In the genomic region with DNA sequence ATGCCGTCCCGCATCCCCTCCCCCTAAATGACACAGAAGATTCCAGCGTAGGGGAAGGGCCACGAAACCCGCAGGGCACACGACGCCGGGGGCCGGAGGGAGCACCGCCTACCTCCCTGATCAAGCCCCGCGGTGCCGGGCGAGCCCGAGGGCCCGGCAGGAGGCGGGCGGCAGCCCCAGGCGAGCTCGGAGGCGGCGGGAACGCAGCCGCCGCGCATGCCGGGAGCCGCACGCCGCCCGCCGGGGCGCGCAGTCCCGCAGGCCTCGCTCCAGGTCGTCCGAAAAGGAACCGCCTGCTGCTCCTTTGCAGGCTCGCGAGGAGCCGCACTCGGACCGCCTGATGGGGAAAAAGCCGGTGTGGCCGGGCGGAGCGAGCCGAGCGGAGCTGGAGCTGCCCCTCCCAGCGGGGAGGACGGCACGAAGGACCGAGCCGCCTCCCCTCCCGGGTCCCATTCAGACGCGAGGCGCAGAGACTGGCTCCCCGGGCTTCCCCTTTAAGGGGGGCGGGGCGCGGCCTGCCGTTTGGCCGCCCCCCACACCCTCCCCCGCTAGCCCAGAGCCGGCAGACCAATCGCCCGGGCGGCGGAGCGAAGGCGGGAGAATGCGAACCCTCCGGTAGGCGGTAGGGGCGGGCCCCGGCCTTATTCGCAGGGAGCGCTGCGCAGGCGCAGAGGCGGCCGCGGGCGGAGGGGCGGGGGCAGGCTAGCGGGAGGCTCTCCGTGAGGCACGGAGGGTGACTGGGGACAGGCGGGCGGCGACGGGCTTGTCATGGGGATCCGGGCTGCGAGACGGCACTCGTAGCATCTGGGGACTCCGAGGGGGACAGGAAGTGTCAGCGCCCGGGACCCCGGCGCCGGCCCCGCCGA, we compare ENCODE assay signal across 8 cellular contexts. TPM values are rescaled to one million over a fixed set of nuclear protein-coding genes. Genes with fewer than 3 reads are reported as not detected.
DNase-seq lines count a peak whose midpoint lies in the region; ATAC-seq and TF ChIP-seq lines count a peak whose summit lies in the region.

No MANE protein-coding gene starts in this region.

- H3K4me1 ChIP-seq in CD4-positive, alpha-beta memory T cell (ENCODE audit: insufficient read depth, low read length): peaks cover 19% of the 10 kb centered on the region
- H3K4me1 ChIP-seq in lung (ENCODE audit: control insufficient read depth in 2 of 2, insufficient read depth in 2 of 2, low read length in 2 of 2): peaks cover 0 to 7% of the 10 kb centered on the region in 2 donors

- peak overlapping the region; percentile 50 to 73 for H3K4me3 ChIP-seq in CD4-positive, alpha-beta memory T cell (ENCODE audit: low read length in 2 of 2)
- H3K4me3 ChIP-seq in lung: peak overlapping the region; percentile 86

- H3K36me3 Mint-ChIP-seq in CD4-positive, alpha-beta memory T cell: peaks cover 0 to 13% of the 10 kb centered on the region in 2 donors
- no peaks in the 10 kb centered on the region for H3K36me3 Mint-ChIP-seq in activated CD8-positive, alpha-beta T cell treated with anti-CD3 and anti-CD28 coated beads for 36 hours (ENCODE audit: low read depth)

- no peaks in the 10 kb centered on the region for H3K27me3 ChIP-seq in CD4-positive, alpha-beta memory T cell (ENCODE audit: insufficient read depth, low read length)
- H3K27me3 ChIP-seq in lung (ENCODE audit: control insufficient read depth, insufficient read depth): no peaks in the 10 kb centered on the region

- H3K27ac Mint-ChIP-seq in CD4-positive, alpha-beta memory T cell: peak overlapping the region; percentile 89 to 98 (median 95)
- peak overlapping the region; percentile 93 for H3K27ac Mint-ChIP-seq in activated CD8-positive, alpha-beta T cell treated with anti-CD3 and anti-CD28 coated beads for 36 hours

- CTCF ChIA-PET in CD4-positive, alpha-beta memory T cell (lab: Charles Lee; ENCODE audit: partially characterized antibody): interaction anchor here (0.6 to 3.6 kb wide), 11 partner anchors 17 to 586 kb away, joined by 3 to 15 read pairs (median 4); partner anchors contain the start of gene CDKN2AIP
- CTCF ChIA-PET in activated CD8-positive, alpha-beta T cell treated with anti-CD3 and anti-CD28 coated beads for 36 hours (lab: Charles Lee): interaction anchor here (0.7 to 1.4 kb wide), 4 partner anchors 35 to 99 kb away, joined by 3 to 6 read pairs (median 4); no protein-coding TSS in a partner anchor

- POLR2A ChIA-PET in CD4-positive, alpha-beta memory T cell (lab: Charles Lee; ENCODE audit: partially characterized antibody): interaction anchor here (0.6 to 6.9 kb wide), 15 partner anchors 9 to 1230 kb away, joined by 3 to 130 read pairs (median 3); partner anchors contain the start of genes CASP3, CDKN2AIP, CENPU and PRIMPOL
- POLR2A ChIA-PET in activated CD8-positive, alpha-beta T cell treated with anti-CD3 and anti-CD28 coated beads for 36 hours (lab: Charles Lee): interaction anchor here (0.6 to 4.7 kb wide), 9 partner anchors 9 to 179 kb away, joined by 3 to 28 read pairs (median 4); partner anchors contain the start of gene CDKN2AIP

- no peaks in the 10 kb centered on the region for H3K36me3 ChIP-seq in CD4-positive, alpha-beta memory T cell (ENCODE audit: insufficient read depth, low read length)
- no peaks in the 10 kb centered on the region for H3K36me3 ChIP-seq in lung (ENCODE audit: control insufficient read depth in 2 of 2, insufficient read depth in 2 of 2, low read length in 2 of 2)

- no peak for TF ChIP-seq CTCF in activated CD8-positive, alpha-beta T cell treated with anti-CD3 and anti-CD28 coated beads for 36 hours (IDR thresholded peaks at IDR 0.05)
- no peak for TF ChIP-seq CTCF in lung (IDR thresholded peaks at IDR 0.05; ENCODE audit: control extremely low read depth, extremely low read depth)

- peak overlapping the region; percentile 82 to 98 (median 94) for H3K4me3 Mint-ChIP-seq in CD4-positive, alpha-beta memory T cell
- H3K4me3 Mint-ChIP-seq in activated CD8-positive, alpha-beta T cell treated with anti-CD3 and anti-CD28 coated beads for 36 hours: peak overlapping the region; percentile 93

- peaks cover 9 to 27% (median 23%) of the 10 kb centered on the region in 4 donors for H3K4me1 Mint-ChIP-seq in CD4-positive, alpha-beta memory T cell
- H3K4me1 Mint-ChIP-seq in activated CD8-positive, alpha-beta T cell treated with anti-CD3 and anti-CD28 coated beads for 36 hours (ENCODE audit: low read depth): peaks cover 36% of the 10 kb centered on the region

- DNase-seq in CD4-positive, alpha-beta memory T cell: peak; percentile 98 to 100 (median 99)
- DNase-seq in HK-2 (ENCODE audit: unreplicated experiment) (peak; percentile 99), NCI-H82 treated with DMSO at 0.1 percent for 48 hours (lab: John Stamatoyannopoulos, UW; ENCODE audit: unreplicated experiment) (peak; percentile 84), ecto neural progenitor cell (ENCODE audit: low spot score) (peak; percentile 99), lung (ENCODE audit: low spot score) (peak; percentile 99)
- DNase-seq in activated CD8-positive, alpha-beta T cell treated with anti-CD3 and anti-CD28 coated beads for 36 hours: peak; percentile 99
- peak; percentile 99 for DNase-seq in stimulated activated CD4-positive, alpha-beta T cell treated with anti-CD3 and anti-CD28 coated beads, TNF-alpha, amount 100 ng/mL, for 4 hours (ENCODE audit: low read depth in 3 of 3)

- H3K27me3 Mint-ChIP-seq in CD4-positive, alpha-beta memory T cell: no peaks in the 10 kb centered on the region
- H3K27me3 Mint-ChIP-seq in activated CD8-positive, alpha-beta T cell treated with anti-CD3 and anti-CD28 coated beads for 36 hours: no peaks in the 10 kb centered on the region

- H3K9me3 ChIP-seq in CD4-positive, alpha-beta memory T cell (ENCODE audit: control insufficient read depth in 1 of 2, low read length in 2 of 2): no peaks in the 10 kb centered on the region
- H3K9me3 ChIP-seq in lung (ENCODE audit: control insufficient read depth in 2 of 2, insufficient read depth in 1 of 2, low read length in 1 of 2): no peaks in the 10 kb centered on the region

- peak; percentile 66 for ATAC-seq in GM19452 (IDR thresholded peaks at IDR 0.05; ENCODE audit: unreplicated experiment)
- peak; percentile 82 for ATAC-seq in activated CD8-positive, alpha-beta T cell treated with anti-CD3 and anti-CD28 coated beads for 36 hours
- ATAC-seq in lung (ENCODE audit: insufficient read depth, low FRiP score): peak; percentile 95

- H3K9me3 Mint-ChIP-seq in CD4-positive, alpha-beta memory T cell: no peaks in the 10 kb centered on the region
- no peaks in the 10 kb centered on the region for H3K9me3 Mint-ChIP-seq in activated CD8-positive, alpha-beta T cell treated with anti-CD3 and anti-CD28 coated beads for 36 hours

- WGBS in lung, 2 donors: 0 to 1% methylated on average over 76 to 106 of the region's 106 CpGs

- peak overlapping the region; percentile 90 for H3K27ac ChIP-seq in CD4-positive, alpha-beta memory T cell (ENCODE audit: low read depth, low read length)
- H3K27ac ChIP-seq in lung (ENCODE audit: low read depth in 1 of 2, low read length in 1 of 2): peak overlapping the region; percentile 97

- intact Hi-C loops in CD4-positive, alpha-beta memory T cell (cut with micrococcal nuclease): loop anchor here (1.0 to 10.0 kb wide), 10 partner anchors 32 to 1967 kb away; partner anchors contain the start of genes CCDC110, CDKN2AIP, CENPU and CFAP97
- intact Hi-C loops in activated CD8-positive, alpha-beta T cell treated with anti-CD3 and anti-CD28 coated beads for 36 hours (cut with micrococcal nuclease): loop anchor here (2.0 to 10.0 kb wide), 2 partner anchors 59 to 151 kb away; partner anchors contain the start of genes CDKN2AIP, RWDD4 and TRAPPC11

RNA-seq across cellular contexts. Expression of gene ING2, which starts 0.6 kb away (rescaled TPM):
- 1 to 10 TPM; 8.9 to 9.2 TPM for total RNA-seq in CD4-positive, alpha-beta memory T cell
- 10 to 100 TPM; 14.5 to 18.6 TPM for polyA plus RNA-seq in CD4-positive, alpha-beta memory T cell
- total RNA-seq in activated CD8-positive, alpha-beta T cell treated with anti-CD3 and anti-CD28 coated beads for 36 hours: 10 to 100 TPM; 18.2 to 21.0 TPM
- 10 to 100 TPM; 10.4 to 21.9 TPM for total RNA-seq in lung
- 1 to 10 TPM; 8.5 to 9.3 TPM for polyA plus RNA-seq in lung

RNA-seq across cellular contexts. Expression of gene CDKN2AIP, which starts 59.9 kb away (rescaled TPM):
- 10 to 100 TPM; 48.3 to 51.1 TPM for total RNA-seq in CD4-positive, alpha-beta memory T cell
- polyA plus RNA-seq in CD4-positive, alpha-beta memory T cell: 10 to 100 TPM; 18.9 to 40.7 TPM
- 10 to 100 TPM; 26.4 to 26.6 TPM for total RNA-seq in activated CD8-positive, alpha-beta T cell treated with anti-CD3 and anti-CD28 coated beads for 36 hours
- 10 to 100 TPM; 12.6 to 19.6 TPM for total RNA-seq in lung
- polyA plus RNA-seq in lung: 10 to 100 TPM in 1 of 2 donors, 1 to 10 TPM in 1; 9.1 to 10.1 TPM

Comparison
In these comparisons a context has a peak if more than half of its experiments do, and no peak if none do; other contexts are left out.
1. Peak in every context shown above with its lines: DNase-seq, ATAC-seq, H3K4me3 ChIP-seq and H3K27ac ChIP-seq.